Comparison of ENCODE assay signal across 11 cellular contexts in genomic region chr11:96105197-96105895, GRCh38.
A peak's percentile ranks its signal among the peaks of the same experiment; 100 is the strongest.
DNase-seq lines count a peak whose midpoint lies in the region; ATAC-seq and TF ChIP-seq lines count a peak whose summit lies in the region.
"Had no signal": no experiment of that assay in that cellular context is flagged by ENCODE, and none has a peak within 500 bp of the region (broad histone marks: within the 10 kb centered on the region; RNA-seq: fewer than 3 reads in every experiment).

No MANE protein-coding gene starts in this region.

- POLR2A ChIA-PET in activated CD8-positive, alpha-beta T cell treated with anti-CD3 and anti-CD28 coated beads for 36 hours (lab: Charles Lee): no interaction called here

- CTCF ChIA-PET in activated CD8-positive, alpha-beta T cell treated with anti-CD3 and anti-CD28 coated beads for 36 hours (lab: Charles Lee): interaction anchor here (1.0 to 2.8 kb wide), 3 partner anchors 13 to 289 kb away, joined by 3 to 7 read pairs (median 4); no protein-coding TSS in a partner anchor

- peak; percentile 63 for ATAC-seq in activated CD8-positive, alpha-beta T cell treated with anti-CD3 and anti-CD28 coated beads for 36 hours
- peak; percentile 74 for ATAC-seq in stimulated activated naive CD8-positive, alpha-beta T cell treated with anti-CD3 and anti-CD28 coated beads, Interleukin-15, amount 100 ng/mL, for 72 hours
- no peak for ATAC-seq in foreskin keratinocyte
- ATAC-seq: upper lobe of right lung had no signal

- intact Hi-C loops in activated CD8-positive, alpha-beta T cell treated with anti-CD3 and anti-CD28 coated beads for 36 hours (cut with micrococcal nuclease): no loop called here

- DNase-seq in activated naive CD4-positive, alpha-beta T cell treated with anti-CD3 and anti-CD28 coated beads, Interleukin-2, amount 50 U/mL, for 16 hours: no peak
- no peak for DNase-seq in activated CD8-positive, alpha-beta T cell treated with anti-CD3 and anti-CD28 coated beads for 36 hours
- peak; percentile 42 for DNase-seq in fibroblast of peridontal ligament (ENCODE audit: extremely low read depth)
- no peak for DNase-seq in stimulated activated naive CD8-positive, alpha-beta T cell treated with anti-CD3 and anti-CD28 coated beads, Interleukin-15, amount 100 ng/mL, for 72 hours
- no peak for DNase-seq in foreskin keratinocyte
- no peak for DNase-seq in foreskin fibroblast
- DNase-seq in NCI-H1092 (lab: John Stamatoyannopoulos, UW): no peak
- DNase-seq: upper lobe of right lung had no signal

- no peak overlapping the region for H3K4me3 ChIP-seq in foreskin fibroblast (ENCODE audit: low read depth in 1 of 2, low read length in 2 of 2)
- H3K4me3 ChIP-seq: upper lobe of right lung had no signal

- H3K36me3 Mint-ChIP-seq in activated naive CD4-positive, alpha-beta T cell treated with anti-CD3 and anti-CD28 coated beads, Interleukin-2, amount 50 U/mL, for 24 hours: peaks cover 9% of the 10 kb centered on the region
- H3K36me3 Mint-ChIP-seq in activated CD8-positive, alpha-beta T cell treated with anti-CD3 and anti-CD28 coated beads for 36 hours (ENCODE audit: low read depth): peaks cover 21% of the 10 kb centered on the region

- H3K4me1 Mint-ChIP-seq in activated naive CD4-positive, alpha-beta T cell treated with anti-CD3 and anti-CD28 coated beads, Interleukin-2, amount 50 U/mL, for 24 hours: peaks cover 17% of the 10 kb centered on the region
- peaks cover 46% of the 10 kb centered on the region for H3K4me1 Mint-ChIP-seq in activated CD8-positive, alpha-beta T cell treated with anti-CD3 and anti-CD28 coated beads for 36 hours (ENCODE audit: low read depth)
- H3K4me1 Mint-ChIP-seq in stimulated activated naive CD8-positive, alpha-beta T cell treated with anti-CD3 and anti-CD28 coated beads, Interleukin-15, amount 100 ng/mL, for 72 hours: peaks cover 43% of the 10 kb centered on the region

- TF ChIP-seq CTCF in activated CD8-positive, alpha-beta T cell treated with anti-CD3 and anti-CD28 coated beads for 36 hours (IDR thresholded peaks at IDR 0.05): no peak
- TF ChIP-seq CTCF in foreskin keratinocyte (conservative IDR thresholded peaks at IDR 0.05) (no peak), foreskin fibroblast (IDR thresholded peaks at IDR 0.05; ENCODE audit: low read depth, low read length) (no peak)

- no peaks in the 10 kb centered on the region for H3K27me3 ChIP-seq in foreskin keratinocyte
- H3K27me3 ChIP-seq: upper lobe of right lung had no signal

- peaks cover 24% of the 10 kb centered on the region for H3K4me1 ChIP-seq in foreskin keratinocyte

- peaks cover 3% of the 10 kb centered on the region for H3K9me3 Mint-ChIP-seq in activated naive CD4-positive, alpha-beta T cell treated with anti-CD3 and anti-CD28 coated beads, Interleukin-2, amount 50 U/mL, for 24 hours
- no peaks in the 10 kb centered on the region for H3K9me3 Mint-ChIP-seq in activated CD8-positive, alpha-beta T cell treated with anti-CD3 and anti-CD28 coated beads for 36 hours
- H3K9me3 Mint-ChIP-seq in stimulated activated naive CD8-positive, alpha-beta T cell treated with anti-CD3 and anti-CD28 coated beads, Interleukin-15, amount 100 ng/mL, for 72 hours: peaks cover 0 to 5% of the 10 kb centered on the region in 2 donors
- H3K9me3 Mint-ChIP-seq: activated T-helper 1 cell treated with anti-CD3 and anti-CD28 coated beads, Interleukin-12 subunit alpha, Interleukin-12 subunit beta, Interleukin-2, Interleukin-4 antibody, amounts not matched to agents 30 ng/mL and 10 ng/mL and 1 ng/mL, durations not matched to agents 14 hours and 24 hours and 36 hours; nephron had no signal

- H3K4me3 Mint-ChIP-seq in activated naive CD4-positive, alpha-beta T cell treated with anti-CD3 and anti-CD28 coated beads, Interleukin-2, amount 50 U/mL, for 24 hours: peak overlapping the region; percentile 1
- H3K4me3 Mint-ChIP-seq in activated CD8-positive, alpha-beta T cell treated with anti-CD3 and anti-CD28 coated beads for 36 hours: no peak overlapping the region
- H3K4me3 Mint-ChIP-seq in stimulated activated naive CD8-positive, alpha-beta T cell treated with anti-CD3 and anti-CD28 coated beads, Interleukin-15, amount 100 ng/mL, for 72 hours: peak overlapping the region in 1 of 2 donors; percentile 4
- H3K4me3 Mint-ChIP-seq: activated T-helper 1 cell treated with anti-CD3 and anti-CD28 coated beads, Interleukin-12 subunit alpha, Interleukin-12 subunit beta, Interleukin-2, Interleukin-4 antibody, amounts not matched to agents 30 ng/mL and 10 ng/mL and 1 ng/mL, durations not matched to agents 14 hours and 24 hours and 36 hours; nephron had no signal

- H3K27me3 Mint-ChIP-seq in activated naive CD4-positive, alpha-beta T cell treated with anti-CD3 and anti-CD28 coated beads, Interleukin-2, amount 50 U/mL, for 24 hours: no peaks in the 10 kb centered on the region
- no peaks in the 10 kb centered on the region for H3K27me3 Mint-ChIP-seq in activated CD8-positive, alpha-beta T cell treated with anti-CD3 and anti-CD28 coated beads for 36 hours
- no peaks in the 10 kb centered on the region for H3K27me3 Mint-ChIP-seq in stimulated activated naive CD8-positive, alpha-beta T cell treated with anti-CD3 and anti-CD28 coated beads, Interleukin-15, amount 100 ng/mL, for 72 hours

- no peak overlapping the region for H3K27ac ChIP-seq in foreskin keratinocyte
- H3K27ac ChIP-seq: upper lobe of right lung had no signal

- H3K27ac Mint-ChIP-seq in activated naive CD4-positive, alpha-beta T cell treated with anti-CD3 and anti-CD28 coated beads, Interleukin-2, amount 50 U/mL, for 24 hours: peak overlapping the region; percentile 63
- peak overlapping the region; percentile 62 for H3K27ac Mint-ChIP-seq in activated CD8-positive, alpha-beta T cell treated with anti-CD3 and anti-CD28 coated beads for 36 hours
- peak overlapping the region; percentile 51 to 89 for H3K27ac Mint-ChIP-seq in stimulated activated naive CD8-positive, alpha-beta T cell treated with anti-CD3 and anti-CD28 coated beads, Interleukin-15, amount 100 ng/mL, for 72 hours
- H3K27ac Mint-ChIP-seq: activated T-helper 1 cell treated with anti-CD3 and anti-CD28 coated beads, Interleukin-12 subunit alpha, Interleukin-12 subunit beta, Interleukin-2, Interleukin-4 antibody, amounts not matched to agents 30 ng/mL and 10 ng/mL and 1 ng/mL, durations not matched to agents 14 hours and 24 hours and 36 hours had no signal
